In genomic region chr10:60816624-60817023, GRCh38 we compare ENCODE assay signal across 7 cellular contexts. TPM values are rescaled to one million over a fixed set of nuclear protein-coding genes. Genes with fewer than 3 reads are reported as not detected.
DNase-seq lines count a peak whose midpoint lies in the region; ATAC-seq and TF ChIP-seq lines count a peak whose summit lies in the region.

No MANE protein-coding gene starts in this region.

- H3K79me2 ChIP-seq in parathyroid adenoma = no peaks in the 10 kb centered on the region

- H3K27ac ChIP-seq in parathyroid adenoma = no peak overlapping the region

- H3K36me3 ChIP-seq in parathyroid adenoma (ENCODE audit: control insufficient read depth, insufficient read depth, low read length) = no peaks in the 10 kb centered on the region

- no peaks in the 10 kb centered on the region for H3K9me3 ChIP-seq in parathyroid adenoma (ENCODE audit: control insufficient read depth, low read length)

- no peaks in the 10 kb centered on the region for H3K27me3 Mint-ChIP-seq in glutamatergic neuron (ENCODE audit: unreplicated experiment)

- H3K4me2 ChIP-seq in parathyroid adenoma (ENCODE audit: low read length) = no peak overlapping the region

- no peak overlapping the region for H3K4me3 Mint-ChIP-seq in glutamatergic neuron (ENCODE audit: unreplicated experiment)

- no peaks in the 10 kb centered on the region for H3K9me3 Mint-ChIP-seq in glutamatergic neuron (ENCODE audit: unreplicated experiment)

- TF ChIP-seq CTCF in glutamatergic neuron (IDR thresholded peaks at IDR 0.05; ENCODE audit: partially characterized antibody, unreplicated experiment) (peak; percentile 82), parathyroid adenoma (IDR thresholded peaks at IDR 0.05) (peak; percentile 80)

- H3K4me1 Mint-ChIP-seq in glutamatergic neuron (ENCODE audit: low read depth, unreplicated experiment) = no peaks in the 10 kb centered on the region

- H3K4me1 ChIP-seq in parathyroid adenoma = no peaks in the 10 kb centered on the region

- H3K36me3 Mint-ChIP-seq in glutamatergic neuron (ENCODE audit: unreplicated experiment) = no peaks in the 10 kb centered on the region

- no peaks in the 10 kb centered on the region for H3K27me3 ChIP-seq in parathyroid adenoma (ENCODE audit: control insufficient read depth, insufficient read depth, low read length)

- H3K27ac Mint-ChIP-seq in glutamatergic neuron (ENCODE audit: unreplicated experiment) = no peak overlapping the region

- ATAC-seq in GM19324 (IDR thresholded peaks at IDR 0.05; ENCODE audit: low FRiP score, unreplicated experiment) = peak; percentile 79
- ATAC-seq in HG03342 (IDR thresholded peaks at IDR 0.05; ENCODE audit: unreplicated experiment) = peak; percentile 90

- no peak overlapping the region for H2AFZ ChIP-seq in parathyroid adenoma

- H3K4me3 ChIP-seq in parathyroid adenoma (ENCODE audit: low read depth, low read length) = no peak overlapping the region

- DNase-seq in EH (ENCODE audit: low read depth) (peak; percentile 89), NCI-H526 (lab: John Stamatoyannopoulos, UW) (peak; percentile 43 to 79), glutamatergic neuron (no peak)
- peak; percentile 4 for DNase-seq in activated naive CD8-positive, alpha-beta T cell treated with anti-CD3 and anti-CD28 coated beads, Interleukin-2, amount 50 U/mL, for 16 hours (ENCODE audit: low read depth, low spot score)

- no peak overlapping the region for H3K9ac ChIP-seq in parathyroid adenoma

RNA-seq across cellular contexts. Expression of gene CDK1, which starts 38.3 kb away (rescaled TPM):
- 10.4 TPM for total RNA-seq in glutamatergic neuron (ENCODE audit: unreplicated experiment)
